ENCODE assay signal across 23 cellular contexts in genomic region chr7:82029236-82029635, GRCh38.
"Had no signal": no experiment of that assay in that cellular context is flagged by ENCODE, and none has a peak within 500 bp of the region (broad histone marks: within the 10 kb centered on the region; RNA-seq: fewer than 3 reads in every experiment).

No MANE protein-coding gene starts in this region.

- H3K9me3 Mint-ChIP-seq: activated naive CD4-positive, alpha-beta T cell treated with anti-CD3 and anti-CD28 coated beads, Interleukin-2, amount 50 U/mL, for 72 hours; brain had no signal

- H3K36me3 ChIP-seq: cardiac muscle cell, gastroesophageal sphincter, pancreas, prostate gland, suprapubic skin, tibial artery, upper lobe of right lung had no signal

- H3K4me3 Mint-ChIP-seq: activated T-cell treated with anti-CD3 and anti-CD28 coated beads, Interleukin-2, amount 50 U/mL, for 72 hours; brain; mesothelial cell of epicardium; naive thymus-derived CD4-positive, alpha-beta T cell; T-helper 17 cell had no signal

- DNase-seq: activated CD4-positive, alpha-beta T cell treated with anti-CD3 and anti-CD28 coated beads for 4 hours; activated CD4-positive, alpha-beta T cell treated with anti-CD3 and anti-CD28 coated beads, Interleukin-2, amount 50 U/mL, for 4 hours; activated naive CD4-positive, alpha-beta T cell; activated T-cell treated with anti-CD3 and anti-CD28 coated beads for 4 hours; activated T-cell treated with anti-CD3 and anti-CD28 coated beads, Interleukin-2, amount 50 U/mL, for 72 hours; dorsolateral prefrontal cortex; effector memory CD4-positive, alpha-beta T cell; left colon; naive thymus-derived CD4-positive, alpha-beta T cell; pancreas; stimulated activated naive CD4-positive, alpha-beta T cell; T-helper 17 cell; tibial artery; upper lobe of right lung had no signal

- H3K9me3 ChIP-seq: gastroesophageal sphincter, pancreas, prostate gland, suprapubic skin, tibial artery, upper lobe of right lung had no signal

- H3K4me1 Mint-ChIP-seq: brain; naive thymus-derived CD4-positive, alpha-beta T cell; T-helper 17 cell had no signal

- ATAC-seq: activated naive CD4-positive, alpha-beta T cell treated with anti-CD3 and anti-CD28 coated beads, Interleukin-2, amount 50 U/mL, for 72 hours; activated T-cell treated with anti-CD3 and anti-CD28 coated beads, Interleukin-2, amount 50 U/mL, for 72 hours; gastroesophageal sphincter; left colon; naive thymus-derived CD4-positive, alpha-beta T cell; pancreas; T-helper 17 cell; upper lobe of right lung had no signal

- H3K4me3 ChIP-seq: cardiac muscle cell, coronary artery, dorsolateral prefrontal cortex, gastroesophageal sphincter, hepatocyte, pancreas, prostate gland, suprapubic skin, tibial artery, upper lobe of right lung had no signal

- H3K4me1 ChIP-seq: gastroesophageal sphincter, pancreas, prostate gland, suprapubic skin, tibial artery, upper lobe of right lung had no signal

- H3K36me3 Mint-ChIP-seq: activated naive CD4-positive, alpha-beta T cell treated with anti-CD3 and anti-CD28 coated beads, Interleukin-2, amount 50 U/mL, for 72 hours; brain; mesothelial cell of epicardium; naive thymus-derived CD4-positive, alpha-beta T cell had no signal

- H3K27ac Mint-ChIP-seq: activated naive CD4-positive, alpha-beta T cell treated with anti-CD3 and anti-CD28 coated beads, Interleukin-2, amount 50 U/mL, for 72 hours; activated T-cell treated with anti-CD3 and anti-CD28 coated beads, Interleukin-2, amount 50 U/mL, for 72 hours; brain; mesothelial cell of epicardium; naive thymus-derived CD4-positive, alpha-beta T cell; T-helper 17 cell had no signal

- H3K27ac ChIP-seq: cardiac muscle cell, coronary artery, dorsolateral prefrontal cortex, gastroesophageal sphincter, hepatocyte, pancreas, prostate gland, suprapubic skin, tibial artery, upper lobe of right lung had no signal

- H3K27me3 Mint-ChIP-seq: brain; naive thymus-derived CD4-positive, alpha-beta T cell; T-helper 17 cell had no signal

- H3K27me3 ChIP-seq: cardiac muscle cell, dorsolateral prefrontal cortex, gastroesophageal sphincter, hepatocyte, pancreas, suprapubic skin, tibial artery, upper lobe of right lung had no signal
